9 cellular contexts compared by ENCODE assay signal in the genomic region with DNA sequence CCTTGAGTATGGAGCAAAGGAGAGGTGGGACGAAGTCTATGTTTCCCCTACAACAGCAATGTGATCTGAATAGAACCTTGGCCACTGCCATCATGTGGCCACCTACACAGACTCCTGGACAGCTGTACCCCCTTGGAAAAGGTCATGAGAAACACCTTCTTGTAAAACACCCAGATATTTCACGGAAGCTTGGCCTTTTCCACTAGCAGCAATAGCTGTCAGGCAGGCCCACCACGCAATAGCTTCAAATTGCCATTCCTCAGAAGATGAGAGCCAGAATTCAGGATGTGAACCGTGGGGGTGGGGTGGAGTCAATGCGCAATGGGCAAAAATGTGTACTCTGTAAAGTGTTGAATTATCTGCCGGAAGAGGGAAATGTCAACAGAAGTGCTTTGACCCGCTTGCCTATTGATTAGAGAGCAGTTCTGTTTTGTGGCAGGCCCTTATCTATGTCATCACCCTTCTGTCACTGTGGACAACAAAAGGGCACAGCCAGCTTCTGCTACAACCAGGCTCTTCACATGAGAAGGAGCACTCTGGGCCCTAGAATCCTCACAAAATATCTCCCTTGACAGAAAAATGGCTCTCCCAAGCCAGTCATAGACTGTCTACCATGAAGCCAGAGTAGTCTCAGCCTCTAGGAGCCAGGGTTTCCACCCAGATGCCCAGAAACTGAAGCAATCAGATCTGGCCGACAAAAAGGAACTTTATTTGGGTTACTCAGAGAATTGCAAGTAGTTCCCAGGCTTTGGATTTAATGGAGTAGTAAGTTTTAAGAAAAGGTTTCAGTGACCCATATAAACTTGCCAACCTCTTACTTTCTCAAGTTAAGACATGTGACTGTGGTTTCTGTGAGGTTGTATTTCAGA. TPM values are rescaled to one million over a fixed set of nuclear protein-coding genes. Genes with fewer than 3 reads are reported as not detected.
A peak's percentile ranks its signal among the peaks of the same experiment; 100 is the strongest.
DNase-seq lines count a peak whose midpoint lies in the region; ATAC-seq and TF ChIP-seq lines count a peak whose summit lies in the region.
"Had no signal": no experiment of that assay in that cellular context is flagged by ENCODE, and none has a peak within 500 bp of the region (broad histone marks: within the 10 kb centered on the region; RNA-seq: fewer than 3 reads in every experiment).

No MANE protein-coding gene starts in this region.

- H3K9me3 Mint-ChIP-seq in activated naive CD4-positive, alpha-beta T cell treated with anti-CD3 and anti-CD28 coated beads for 36 hours: no peaks in the 10 kb centered on the region
- no peaks in the 10 kb centered on the region for H3K9me3 Mint-ChIP-seq in stimulated activated memory B cell treated with anti-CD40 and anti-IgM and Interleukin-4, amounts not matched to agents 10 μg/mL and 1 μg/mL and 100 μg/mL, for 72 hours

- no peak overlapping the region for H3K27ac Mint-ChIP-seq in activated naive CD4-positive, alpha-beta T cell treated with anti-CD3 and anti-CD28 coated beads for 36 hours
- no peak overlapping the region for H3K27ac Mint-ChIP-seq in stimulated activated memory B cell treated with anti-CD40 and anti-IgM and Interleukin-4, amounts not matched to agents 10 μg/mL and 1 μg/mL and 100 μg/mL, for 72 hours

- no peaks in the 10 kb centered on the region for H3K36me3 Mint-ChIP-seq in activated naive CD4-positive, alpha-beta T cell treated with anti-CD3 and anti-CD28 coated beads for 36 hours (ENCODE audit: low read depth)
- peaks cover 5% of the 10 kb centered on the region for H3K36me3 Mint-ChIP-seq in stimulated activated memory B cell treated with anti-CD40 and anti-IgM and Interleukin-4, amounts not matched to agents 10 μg/mL and 1 μg/mL and 100 μg/mL, for 72 hours

- H3K27me3 Mint-ChIP-seq in activated naive CD4-positive, alpha-beta T cell treated with anti-CD3 and anti-CD28 coated beads for 36 hours (ENCODE audit: low read depth): no peaks in the 10 kb centered on the region
- H3K27me3 Mint-ChIP-seq in stimulated activated memory B cell treated with anti-CD40 and anti-IgM and Interleukin-4, amounts not matched to agents 10 μg/mL and 1 μg/mL and 100 μg/mL, for 72 hours: no peaks in the 10 kb centered on the region

- TF ChIP-seq CTCF in AG09319 (IDR thresholded peaks at IDR 0.05; ENCODE audit: low read depth, low read length) (no peak), epithelial cell of proximal tubule (conservative IDR thresholded peaks at IDR 0.05; ENCODE audit: low read depth, low read length) (no peak), mucosa of descending colon (IDR thresholded peaks at IDR 0.05) (no peak)

- peak; percentile 42 for ATAC-seq in mucosa of descending colon
- no peak for ATAC-seq in HG02642 (IDR thresholded peaks at IDR 0.05; ENCODE audit: poor library complexity, unreplicated experiment)
- ATAC-seq in stimulated activated memory B cell treated with anti-CD40 and anti-IgM and Interleukin-4, amounts not matched to agents 10 μg/mL and 1 μg/mL and 100 μg/mL, for 72 hours: no peak

- no peaks in the 10 kb centered on the region for H3K4me1 Mint-ChIP-seq in activated naive CD4-positive, alpha-beta T cell treated with anti-CD3 and anti-CD28 coated beads for 36 hours (ENCODE audit: low read depth)
- H3K4me1 Mint-ChIP-seq in stimulated activated memory B cell treated with anti-CD40 and anti-IgM and Interleukin-4, amounts not matched to agents 10 μg/mL and 1 μg/mL and 100 μg/mL, for 72 hours: no peaks in the 10 kb centered on the region

- H3K4me3 Mint-ChIP-seq in activated naive CD4-positive, alpha-beta T cell treated with anti-CD3 and anti-CD28 coated beads for 36 hours: no peak overlapping the region
- no peak overlapping the region for H3K4me3 Mint-ChIP-seq in stimulated activated memory B cell treated with anti-CD40 and anti-IgM and Interleukin-4, amounts not matched to agents 10 μg/mL and 1 μg/mL and 100 μg/mL, for 72 hours

- no peak overlapping the region for H3K4me3 ChIP-seq in epithelial cell of proximal tubule (ENCODE audit: low read depth, low read length)
- H3K4me3 ChIP-seq in mucosa of descending colon: no peak overlapping the region

- peaks cover 15% of the 10 kb centered on the region for H3K4me1 ChIP-seq in mucosa of descending colon (ENCODE audit: low read depth)

- H3K9me3 ChIP-seq in mucosa of descending colon: no peaks in the 10 kb centered on the region

- DNase-seq in AG09319 (ENCODE audit: extremely low read depth, low read depth): peak; percentile 27
- DNase-seq in NCI-H748 (lab: John Stamatoyannopoulos, UW; ENCODE audit: unreplicated experiment): peak; percentile 97
- DNase-seq in epithelial cell of proximal tubule (ENCODE audit: low read depth): peak; percentile 62
- DNase-seq in mucosa of descending colon: no peak
- DNase-seq in stimulated activated CD4-positive, alpha-beta T cell treated with anti-CD3 and anti-CD28 coated beads, Interleukin-4, amount 100 ng/mL, for 1 hour: no peak
- DNase-seq in activated naive CD4-positive, alpha-beta T cell treated with anti-CD3 and anti-CD28 coated beads for 36 hours: no peak
- DNase-seq: activated T-cell treated with anti-CD3 and anti-CD28 coated beads for 4 hours had no signal

- CTCF ChIA-PET in activated naive CD4-positive, alpha-beta T cell treated with anti-CD3 and anti-CD28 coated beads for 36 hours (lab: Charles Lee): interaction anchor here (0.6 kb wide), 1 partner anchor 656 kb away, joined by 3 read pairs; no protein-coding TSS in a partner anchor

- intact Hi-C loops in mucosa of descending colon (cut with DNase I, micrococcal nuclease): no loop called here
- intact Hi-C loops in activated naive CD4-positive, alpha-beta T cell treated with anti-CD3 and anti-CD28 coated beads for 36 hours (cut with micrococcal nuclease): no loop called here

- H3K36me3 ChIP-seq in mucosa of descending colon (ENCODE audit: low read depth): no peaks in the 10 kb centered on the region

RNA-seq across cellular contexts. Expression of gene INPP1, which starts 9.5 kb away (rescaled TPM):
- total RNA-seq in epithelial cell of proximal tubule (6.5 and 8.7 TPM in 2 replicates), mucosa of descending colon (10 to 100 TPM; 31.3 to 37.7 (median 36.3) TPM)
- total RNA-seq in activated naive CD4-positive, alpha-beta T cell treated with anti-CD3 and anti-CD28 coated beads for 36 hours: 1 to 10 TPM; 6.3 to 7.0 TPM

RNA-seq across cellular contexts. Expression of gene HIBCH, which starts 33.3 kb away (rescaled TPM):
- total RNA-seq in epithelial cell of proximal tubule (8.6 and 12.2 TPM in 2 replicates), mucosa of descending colon (10 to 100 TPM; 46.5 to 79.3 (median 46.7) TPM)
- 10 to 100 TPM; 19.2 TPM for total RNA-seq in activated naive CD4-positive, alpha-beta T cell treated with anti-CD3 and anti-CD28 coated beads for 36 hours

RNA-seq across cellular contexts. Expression of gene MFSD6, which starts 55.3 kb away (rescaled TPM):
- total RNA-seq in epithelial cell of proximal tubule (18.2 and 54.3 TPM in 2 replicates), mucosa of descending colon (10 to 100 TPM; 58.4 to 73.2 (median 64.1) TPM)
- 10 to 100 TPM; 21.0 to 21.6 TPM for total RNA-seq in activated naive CD4-positive, alpha-beta T cell treated with anti-CD3 and anti-CD28 coated beads for 36 hours

Comparison
In these comparisons a context has a peak if more than half of its experiments do, and no peak if none do; other contexts are left out.
1. DNase-seq: peak in AG09319 (single experiment), NCI-H748 (single experiment) and epithelial cell of proximal tubule (single experiment); none in mucosa of descending colon (0 of 3), stimulated activated CD4-positive, alpha-beta T cell treated with anti-CD3 and anti-CD28 coated beads, Interleukin-4, amount 100 ng/mL, for 1 hour (single experiment) and activated naive CD4-positive, alpha-beta T cell treated with anti-CD3 and anti-CD28 coated beads for 36 hours (single experiment).